In the genomic region with DNA sequence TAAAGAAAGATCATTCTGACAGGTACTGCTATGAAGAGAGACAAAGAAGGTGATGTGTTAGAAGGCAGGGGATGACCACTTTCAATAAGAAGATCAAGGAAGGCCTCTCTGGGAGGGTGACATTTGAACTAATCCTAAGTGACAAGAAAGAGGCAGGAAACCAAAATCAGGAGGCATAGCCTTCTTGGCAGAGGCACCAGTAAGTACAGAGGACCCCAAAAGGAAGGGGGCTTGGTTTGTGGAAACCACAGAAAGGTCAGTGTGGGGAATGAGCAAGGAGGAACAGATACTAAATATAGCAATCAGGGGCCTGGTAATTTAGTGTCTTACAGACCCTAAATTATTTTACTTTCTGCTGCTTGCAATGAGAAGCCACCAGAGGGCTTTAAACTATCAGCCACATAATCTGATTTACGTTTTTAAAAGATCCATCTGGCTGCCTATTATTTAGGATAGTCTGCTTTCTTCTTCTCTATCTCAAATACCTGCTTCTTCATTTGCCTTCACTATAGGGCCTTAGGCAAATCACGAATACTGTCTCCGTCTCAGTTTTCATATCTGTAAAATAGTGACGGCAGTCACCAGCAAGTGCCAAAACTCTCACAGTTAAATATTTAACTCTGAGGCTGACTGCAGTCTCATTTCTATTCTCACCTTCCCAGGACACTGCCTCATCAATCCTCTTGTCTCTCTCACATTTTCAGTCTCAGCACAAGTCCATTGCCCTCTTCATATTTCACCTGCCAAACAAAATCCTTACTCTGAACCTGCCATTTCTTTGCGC, we compare ENCODE assay signal across 1 cellular context.
TF ChIP-seq lines count a peak whose summit lies in the region.

No MANE protein-coding gene starts in this region.

TF ChIP-seq in GM12878, 131 proteins besides CTCF, POLR2A, EP300 and RAD21:
- TF ChIP-seq, protein P1, sequence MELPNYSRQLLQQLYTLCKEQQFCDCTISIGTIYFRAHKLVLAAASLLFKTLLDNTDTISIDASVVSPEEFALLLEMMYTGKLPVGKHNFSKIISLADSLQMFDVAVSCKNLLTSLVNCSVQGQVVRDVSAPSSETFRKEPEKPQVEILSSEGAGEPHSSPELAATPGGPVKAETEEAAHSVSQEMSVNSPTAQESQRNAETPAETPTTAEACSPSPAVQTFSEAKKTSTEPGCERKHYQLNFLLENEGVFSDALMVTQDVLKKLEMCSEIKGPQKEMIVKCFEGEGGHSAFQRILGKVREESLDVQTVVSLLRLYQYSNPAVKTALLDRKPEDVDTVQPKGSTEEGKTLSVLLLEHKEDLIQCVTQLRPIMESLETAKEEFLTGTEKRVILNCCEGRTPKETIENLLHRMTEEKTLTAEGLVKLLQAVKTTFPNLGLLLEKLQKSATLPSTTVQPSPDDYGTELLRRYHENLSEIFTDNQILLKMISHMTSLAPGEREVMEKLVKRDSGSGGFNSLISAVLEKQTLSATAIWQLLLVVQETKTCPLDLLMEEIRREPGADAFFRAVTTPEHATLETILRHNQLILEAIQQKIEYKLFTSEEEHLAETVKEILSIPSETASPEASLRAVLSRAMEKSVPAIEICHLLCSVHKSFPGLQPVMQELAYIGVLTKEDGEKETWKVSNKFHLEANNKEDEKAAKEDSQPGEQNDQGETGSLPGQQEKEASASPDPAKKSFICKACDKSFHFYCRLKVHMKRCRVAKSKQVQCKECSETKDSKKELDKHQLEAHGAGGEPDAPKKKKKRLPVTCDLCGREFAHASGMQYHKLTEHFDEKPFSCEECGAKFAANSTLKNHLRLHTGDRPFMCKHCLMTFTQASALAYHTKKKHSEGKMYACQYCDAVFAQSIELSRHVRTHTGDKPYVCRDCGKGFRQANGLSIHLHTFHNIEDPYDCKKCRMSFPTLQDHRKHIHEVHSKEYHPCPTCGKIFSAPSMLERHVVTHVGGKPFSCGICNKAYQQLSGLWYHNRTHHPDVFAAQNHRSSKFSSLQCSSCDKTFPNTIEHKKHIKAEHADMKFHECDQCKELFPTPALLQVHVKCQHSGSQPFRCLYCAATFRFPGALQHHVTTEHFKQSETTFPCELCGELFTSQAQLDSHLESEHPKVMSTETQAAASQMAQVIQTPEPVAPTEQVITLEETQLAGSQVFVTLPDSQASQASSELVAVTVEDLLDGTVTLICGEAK (IDR thresholded peaks at IDR 0.05; ENCODE audit: borderline replicate concordance): no peak
- TF ChIP-seq MEF2B (IDR thresholded peaks at IDR 0.05; ENCODE audit: partially characterized antibody, poor library complexity, severe bottlenecking): no peak
